ENCODE assay signal across 8 cellular contexts in the genomic region with DNA sequence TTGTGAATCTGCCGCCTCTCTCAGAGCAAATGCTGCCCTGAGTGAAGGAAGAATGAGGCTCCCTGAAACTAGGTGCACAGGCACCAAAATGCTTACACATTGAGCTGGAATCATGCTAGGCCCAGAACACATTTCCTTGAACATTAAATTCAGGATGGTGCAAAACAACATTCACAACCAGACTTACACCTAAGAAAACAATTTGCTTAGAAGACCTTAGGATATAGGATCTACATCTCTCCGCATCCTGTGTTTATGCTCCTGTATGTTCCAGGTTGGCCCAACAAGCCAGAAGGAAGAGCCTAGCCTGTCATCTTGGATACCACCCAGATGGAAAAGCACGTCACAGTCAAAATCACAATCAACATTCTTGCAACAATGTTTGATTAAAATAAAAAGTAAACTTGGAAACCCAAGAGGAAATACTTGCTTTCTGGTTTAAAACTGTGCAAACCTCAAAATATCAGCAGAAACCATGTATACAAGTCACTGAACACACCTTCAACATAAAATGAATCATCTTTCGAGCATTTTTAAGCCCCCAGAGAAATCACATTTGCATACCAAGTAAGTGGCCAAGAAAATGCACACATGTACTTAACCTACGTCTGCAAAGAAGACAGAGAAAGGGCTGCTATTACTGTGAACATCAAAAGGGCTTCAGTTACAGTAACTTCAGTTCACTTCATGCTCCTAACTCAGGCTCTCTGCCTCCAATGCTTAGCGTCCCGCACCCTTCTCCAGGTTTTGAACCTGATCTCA. TPM values are rescaled to one million over a fixed set of nuclear protein-coding genes. Genes with fewer than 3 reads are reported as not detected.
A peak's percentile ranks its signal among the peaks of the same experiment; 100 is the strongest.
DNase-seq lines count a peak whose midpoint lies in the region; ATAC-seq and TF ChIP-seq lines count a peak whose summit lies in the region.

No MANE protein-coding gene starts in this region.

- H3K36me3 ChIP-seq in RWPE2 (ENCODE audit: low read depth) (peaks cover 34% of the 10 kb centered on the region), esophagus muscularis mucosa (peaks cover 0 to 13% (median 0%) of the 10 kb centered on the region in 4 donors)

- no peaks in the 10 kb centered on the region for H3K9me3 ChIP-seq in RWPE2 (ENCODE audit: severe bottlenecking)
- H3K9me3 ChIP-seq in esophagus muscularis mucosa = no peaks in the 10 kb centered on the region

- TF ChIP-seq CTCF in RWPE2 (IDR thresholded peaks at IDR 0.05; ENCODE audit: poor library complexity, severe bottlenecking) (no peak), esophagus muscularis mucosa (IDR thresholded peaks at IDR 0.05) (no peak)

- H3K4me3 ChIP-seq in RWPE2 (ENCODE audit: severe bottlenecking) (peak overlapping the region; percentile 93), esophagus muscularis mucosa (peak overlapping the region; percentile 67 to 76 (median 71))

- TF ChIP-seq POLR2A in esophagus muscularis mucosa (IDR thresholded peaks at IDR 0.05; ENCODE audit: low read depth) = no peak

- H3K27ac ChIP-seq in RWPE2 (ENCODE audit: poor library complexity, severe bottlenecking) (peak overlapping the region; percentile 94), esophagus muscularis mucosa (replicated peaks in 1 of 4) (peak overlapping the region in 3 of 4 donors; percentile 71 to 85 (median 78))

- ATAC-seq in activated T-cell treated with anti-CD3 and anti-CD28 coated beads, Interleukin-2, amount 50 U/mL, for 72 hours (replicated peaks in 1 of 2) = peak; percentile 35 to 56
- peak; percentile 27 for ATAC-seq in HG02623 (IDR thresholded peaks at IDR 0.05; ENCODE audit: unreplicated experiment)
- 0 out of 3 replicates have a peak, but pooled peaks have one; percentile 1 for ATAC-seq in RWPE2 (ENCODE audit: low read depth)

- H3K36me3 Mint-ChIP-seq in activated T-cell treated with anti-CD3 and anti-CD28 coated beads, Interleukin-2, amount 50 U/mL, for 72 hours (ENCODE audit: insufficient read depth in 2 of 2) = no peaks in the 10 kb centered on the region

- H3K4me3 Mint-ChIP-seq in activated T-cell treated with anti-CD3 and anti-CD28 coated beads, Interleukin-2, amount 50 U/mL, for 72 hours = peak overlapping the region; percentile 88 to 97

- H3K9me3 Mint-ChIP-seq in activated T-cell treated with anti-CD3 and anti-CD28 coated beads, Interleukin-2, amount 50 U/mL, for 72 hours = no peaks in the 10 kb centered on the region

- peak overlapping the region; percentile 25 for H3K27ac Mint-ChIP-seq in activated T-cell treated with anti-CD3 and anti-CD28 coated beads, Interleukin-2, amount 50 U/mL, for 72 hours

- H3K27me3 ChIP-seq in RWPE2 (ENCODE audit: insufficient read depth, poor library complexity, severe bottlenecking) = no peaks in the 10 kb centered on the region
- H3K27me3 ChIP-seq in esophagus muscularis mucosa = no peaks in the 10 kb centered on the region

- H3K4me1 ChIP-seq in RWPE2 (ENCODE audit: insufficient read depth, poor library complexity, severe bottlenecking) (peaks cover 40% of the 10 kb centered on the region), esophagus muscularis mucosa (peaks cover 36 to 47% (median 36%) of the 10 kb centered on the region in 4 donors)

- H3K27me3 Mint-ChIP-seq in activated T-cell treated with anti-CD3 and anti-CD28 coated beads, Interleukin-2, amount 50 U/mL, for 72 hours (ENCODE audit: low read depth) = peaks cover 76% of the 10 kb centered on the region

- no peak for TF ChIP-seq EP300 in esophagus muscularis mucosa (IDR thresholded peaks at IDR 0.05)

- 27% methylated on average over 7 of the region's 7 CpGs for WGBS in esophagus muscularis mucosa

- no peak for DNase-seq in activated T-cell treated with anti-CD3 and anti-CD28 coated beads, Interleukin-2, amount 50 U/mL, for 72 hours
- DNase-seq in activated T-cell treated with anti-CD3 and anti-CD28 coated beads, Interleukin-2, amount 50 U/mL, for 1 hour = no peak
- no peak for DNase-seq in RWPE2 (ENCODE audit: low spot score)
- DNase-seq in esophagus muscularis mucosa (ENCODE audit: extremely low spot score) = no peak
- DNase-seq in retina = peak; percentile 28
- no peak for DNase-seq in stimulated activated CD4-positive, alpha-beta T cell treated with anti-CD3 and anti-CD28 coated beads, Interleukin-2, amount 100 ng/mL, for 48 hours
- DNase-seq in DMS153 (lab: John Stamatoyannopoulos, UW) = no peak

- intact Hi-C loops in esophagus muscularis mucosa (cut with DNase I) = no loop called here

- H3K4me1 Mint-ChIP-seq in activated T-cell treated with anti-CD3 and anti-CD28 coated beads, Interleukin-2, amount 50 U/mL, for 72 hours (ENCODE audit: low read depth) = peaks cover 45% of the 10 kb centered on the region

RNA-seq across cellular contexts. Expression of a gene that starts 1.6 kb away (rescaled TPM):
- 1 to 10 TPM in 1 of 2 donors, under 1 TPM in 1; 0.60 to 1.9 TPM for total RNA-seq in activated T-cell treated with anti-CD3 and anti-CD28 coated beads, Interleukin-2, amount 50 U/mL, for 72 hours
- 10 to 100 TPM in 3 of 4 donors, 1 to 10 TPM in 1; 8.9 to 23.7 (median 13.1) TPM for total RNA-seq in esophagus muscularis mucosa

RNA-seq across cellular contexts. Expression of a gene that starts 46.1 kb away (rescaled TPM):
- 10 to 100 TPM; 44.5 to 45.8 TPM for total RNA-seq in activated T-cell treated with anti-CD3 and anti-CD28 coated beads, Interleukin-2, amount 50 U/mL, for 72 hours
- 100 to 1,000 TPM; 101 to 128 (median 113) TPM for total RNA-seq in esophagus muscularis mucosa
